Comparison of ENCODE assay signal across 8 cellular contexts in the genomic region with DNA sequence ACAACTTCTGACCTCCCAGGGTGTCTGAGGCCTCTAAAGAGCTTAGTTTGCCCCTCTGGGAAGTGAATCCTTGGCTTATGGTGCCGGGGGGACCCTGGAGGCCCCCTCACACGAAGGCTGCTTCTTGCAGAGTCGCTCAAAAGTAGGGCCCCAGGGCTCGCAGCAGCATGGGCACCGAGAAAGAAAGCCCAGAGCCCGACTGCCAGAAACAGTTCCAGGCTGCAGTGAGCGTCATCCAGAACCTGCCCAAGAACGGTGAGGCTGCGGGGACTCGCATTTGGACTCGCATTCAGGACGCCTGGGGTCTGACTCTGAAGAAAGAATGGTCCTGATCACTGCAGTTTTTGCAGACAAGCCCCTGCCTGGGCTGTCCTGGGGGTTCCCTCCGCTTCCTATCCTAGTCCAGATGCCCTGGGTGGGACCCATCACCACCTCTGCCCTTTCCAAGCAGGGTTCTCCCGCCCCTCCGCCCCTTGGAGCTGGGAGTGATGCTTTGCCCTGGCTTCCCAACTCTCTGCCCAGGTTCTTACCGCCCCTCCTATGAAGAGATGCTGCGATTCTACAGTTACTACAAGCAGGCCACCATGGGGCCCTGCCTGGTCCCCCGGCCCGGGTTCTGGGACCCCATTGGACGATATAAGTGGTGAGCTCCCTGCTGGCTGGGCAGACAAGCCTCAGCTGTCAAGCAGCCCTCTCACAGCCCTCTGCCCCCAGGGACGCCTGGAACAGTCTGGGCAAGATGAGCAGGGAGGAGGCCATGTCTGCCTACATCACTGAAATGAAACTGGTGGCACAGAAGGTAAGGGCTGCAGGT. TPM values are rescaled to one million over a fixed set of nuclear protein-coding genes. Genes with fewer than 3 reads are reported as not detected.
A peak's percentile ranks its signal among the peaks of the same experiment; 100 is the strongest.
DNase-seq lines count a peak whose midpoint lies in the region; ATAC-seq and TF ChIP-seq lines count a peak whose summit lies in the region.

No MANE protein-coding gene starts in this region.

- DNase-seq in BJ (ENCODE audit: low read depth) (no peak), NB4 (ENCODE audit: low read depth) (no peak), SIG-M5 treated with dmso at 0.1 percent for 504 hours (lab: John Stamatoyannopoulos, UW; ENCODE audit: unreplicated experiment) (no peak), LoVo (ENCODE audit: low spot score) (no peak)
- DNase-seq in effector memory CD4-positive, alpha-beta T cell: no peak
- no peak for DNase-seq in stimulated activated CD4-positive, alpha-beta T cell treated with anti-CD3 and anti-CD28 coated beads, Interleukin-4, amount 100 ng/mL, for 4 hours

- POLR2A ChIA-PET in BJ (lab: Charles Lee): interaction anchor here (0.6 kb wide), 3 partner anchors 7 to 16 kb away, joined by 3 to 10 read pairs (median 7); partner anchors contain the start of gene HEXIM1

- H3K4me1 ChIP-seq in effector memory CD4-positive, alpha-beta T cell (ENCODE audit: control insufficient read depth, insufficient read depth, low read length, poor library complexity, severe bottlenecking): peaks cover 19% of the 10 kb centered on the region

- TF ChIP-seq EP300 in neural cell (conservative IDR thresholded peaks at IDR 0.05; ENCODE audit: poor library complexity, severe bottlenecking): no peak

- no peaks in the 10 kb centered on the region for H3K79me2 ChIP-seq in neural cell (replicated peaks; ENCODE audit: insufficient read depth, low read length)

- H3K36me3 ChIP-seq in BJ (ENCODE audit: control insufficient read depth, insufficient read depth, low read length): no peaks in the 10 kb centered on the region
- no peaks in the 10 kb centered on the region for H3K36me3 ChIP-seq in effector memory CD4-positive, alpha-beta T cell (ENCODE audit: control insufficient read depth, insufficient read depth, low read length)
- no peaks in the 10 kb centered on the region for H3K36me3 ChIP-seq in neural cell (ENCODE audit: insufficient read depth, low read length)

- no peak for ATAC-seq in GM18858 (IDR thresholded peaks at IDR 0.05; ENCODE audit: unreplicated experiment)

- H3K27me3 ChIP-seq in BJ (ENCODE audit: control insufficient read depth, insufficient read depth, low read length) (no peaks in the 10 kb centered on the region), neural cell (ENCODE audit: insufficient read depth, low read depth, low read length) (no peaks in the 10 kb centered on the region)
- no peaks in the 10 kb centered on the region for H3K27me3 ChIP-seq in effector memory CD4-positive, alpha-beta T cell (replicated peaks; ENCODE audit: control insufficient read depth, insufficient read depth, low read length, poor library complexity, severe bottlenecking)

- no peak overlapping the region for H3K4me2 ChIP-seq in neural cell (ENCODE audit: low read length)

- H2AFZ ChIP-seq in neural cell (ENCODE audit: low read depth, low read length): no peak overlapping the region

- H3K4me3 ChIP-seq in BJ (ENCODE audit: low read depth, low read length): peak overlapping the region; percentile 83
- H3K4me3 ChIP-seq in NB4 (ENCODE audit: low read depth, low read length): peak overlapping the region; percentile 50
- peak overlapping the region; percentile 96 for H3K4me3 ChIP-seq in effector memory CD4-positive, alpha-beta T cell (ENCODE audit: insufficient read depth, low read depth, low read length, poor library complexity, severe bottlenecking)
- peak overlapping the region; percentile 58 for H3K4me3 ChIP-seq in neural cell (ENCODE audit: low read length)

- no peak overlapping the region for H3K9ac ChIP-seq in neural cell (ENCODE audit: low read length)

- H4K20me1 ChIP-seq in neural cell (ENCODE audit: insufficient read depth): no peaks in the 10 kb centered on the region

- no peak for TF ChIP-seq POLR2A in NB4 (IDR thresholded peaks at IDR 0.05; ENCODE audit: extremely low read depth, insufficient read length)

- TF ChIP-seq CTCF in BJ (IDR thresholded peaks at IDR 0.05; ENCODE audit: insufficient read depth, low read depth, low read length) (no peak), NB4 (IDR thresholded peaks at IDR 0.05; ENCODE audit: low read depth, low read length) (no peak), neural cell (IDR thresholded peaks at IDR 0.05; ENCODE audit: poor library complexity, severe bottlenecking) (no peak)

- H3K9me3 ChIP-seq in effector memory CD4-positive, alpha-beta T cell (ENCODE audit: control insufficient read depth, low read length): no peaks in the 10 kb centered on the region
- no peaks in the 10 kb centered on the region for H3K9me3 ChIP-seq in neural cell (ENCODE audit: low read length)

- CTCF ChIA-PET in BJ (lab: Yijun Ruan, JAX): interaction anchor here (0.6 to 7.3 kb wide), 87 partner anchors 8 to 364 kb away, joined by 3 to 204 read pairs (median 6); partner anchors contain the start of genes DCAKD, EFTUD2, FMNL1 and HEXIM1

- H3K27ac ChIP-seq in effector memory CD4-positive, alpha-beta T cell (ENCODE audit: insufficient read depth, low read length, poor library complexity, severe bottlenecking): peak overlapping the region; percentile 81
- no peak overlapping the region for H3K27ac ChIP-seq in neural cell (ENCODE audit: low read length)

- H3K9me2 ChIP-seq in neural cell (ENCODE audit: insufficient read depth, low read length): no peaks in the 10 kb centered on the region

- no peaks in the 10 kb centered on the region for H3F3A ChIP-seq in neural cell (ENCODE audit: insufficient read depth, low read length, poor library complexity, severe bottlenecking)

- no peak for TF ChIP-seq RAD21 in neural cell (conservative IDR thresholded peaks at IDR 0.05)

TF ChIP-seq in neural cell, 6 proteins besides CTCF, POLR2A, EP300 and RAD21:
- TF ChIP-seq EZH2 (IDR thresholded peaks at IDR 0.05; ENCODE audit: borderline replicate concordance, insufficient read depth, low read length, poor library complexity, severe bottlenecking): no peak
- TF ChIP-seq POLR2AphosphoS5 (IDR thresholded peaks at IDR 0.05): no peak
- TF ChIP-seq MXI1 (conservative IDR thresholded peaks at IDR 0.05; ENCODE audit: poor library complexity, severe bottlenecking): no peak
TF ChIP-seq in neural cell: peak in this region for 0.

RNA-seq across cellular contexts. Expression of gene ACBD4, which starts 0.7 kb away (rescaled TPM):
- 5.4 and 7.3 TPM in 2 replicates for polyA plus RNA-seq in BJ (2011; rRNA removed)
- 3.0 and 4.2 TPM in 2 replicates for polyA minus RNA-seq in BJ (2011; rRNA and poly(A)+ RNA removed)
- 3.1 and 8.4 TPM in 2 replicates for polyA plus RNA-seq in neural cell
- 1.7 TPM in 2 replicates for polyA minus RNA-seq in neural cell

RNA-seq across cellular contexts. Expression of gene PLCD3, which starts 3.9 kb away (rescaled TPM):
- 47.5 and 81.6 TPM in 2 replicates for polyA plus RNA-seq in BJ (2011; rRNA removed)
- 71.6 and 94.8 TPM in 2 replicates for polyA minus RNA-seq in BJ (2011; rRNA and poly(A)+ RNA removed)
- 0.36 and 1.3 TPM in 2 replicates for polyA plus RNA-seq in neural cell
- polyA minus RNA-seq in neural cell: 1.2 and 3.9 TPM in 2 replicates

RNA-seq across cellular contexts. Expression of gene HEXIM1, which starts 12.1 kb away (rescaled TPM):
- polyA plus RNA-seq in BJ (2011; rRNA removed) (16.0 and 16.7 TPM in 2 replicates), neural cell (9.0 and 10.2 TPM in 2 replicates)
- 10.3 and 11.2 TPM in 2 replicates for polyA minus RNA-seq in BJ (2011; rRNA and poly(A)+ RNA removed)
- polyA minus RNA-seq in neural cell: 21.7 and 22.5 TPM in 2 replicates

RNA-seq across cellular contexts. Expression of gene HEXIM2, which starts 25.5 kb away (rescaled TPM):
- polyA plus RNA-seq in BJ (2011; rRNA removed) (3.9 and 6.3 TPM in 2 replicates), neural cell (13.9 and 17.9 TPM in 2 replicates)
- 1.8 and 2.3 TPM in 2 replicates for polyA minus RNA-seq in BJ (2011; rRNA and poly(A)+ RNA removed)
- polyA minus RNA-seq in neural cell: 12.2 and 14.1 TPM in 2 replicates

Comparison
In these comparisons a context has a peak if more than half of its experiments do, and no peak if none do; other contexts are left out.
1. RNA of gene PLCD3, which starts 3.9 kb away (polyA plus RNA-seq): 47.5 to 81.6 TPM in BJ; 0.36 to 1.3 TPM in neural cell; every median in the first group is over 10 times any median in the second.
2. Peak in every context shown above with its lines, with median percentiles within 50 percentile points of each other: H3K4me3 ChIP-seq.